ENCODE assay signal across 29 cellular contexts in the genomic region with DNA sequence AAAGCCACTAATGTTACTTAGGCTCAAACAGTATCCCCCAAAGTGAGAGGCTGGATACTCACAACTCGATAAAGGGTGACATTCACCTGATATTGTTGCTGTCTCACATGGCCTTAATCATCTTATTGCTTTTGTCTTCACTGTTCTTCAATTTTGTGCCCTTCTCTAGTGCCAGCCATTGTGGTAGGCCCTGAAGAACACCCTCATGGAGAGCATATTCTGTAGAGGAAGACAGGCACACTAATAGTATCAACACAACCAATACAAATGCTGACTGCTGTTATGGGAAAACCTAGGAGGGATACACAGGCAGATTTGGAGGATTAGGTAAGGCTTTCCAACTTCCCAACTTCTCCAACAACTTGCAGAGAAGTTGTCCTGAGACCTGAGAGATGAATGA.
"Had no signal": no experiment of that assay in that cellular context is flagged by ENCODE, and none has a peak within 500 bp of the region (broad histone marks: within the 10 kb centered on the region; RNA-seq: fewer than 3 reads in every experiment).

No MANE protein-coding gene starts in this region.

- H3K36me3 Mint-ChIP-seq: activated naive CD4-positive, alpha-beta T cell treated with anti-CD3 and anti-CD28 coated beads, Interleukin-2, amount 50 U/mL, for 24 hours had no signal

- H3K4me3 ChIP-seq: adrenal gland, body of pancreas had no signal

- H3K27ac Mint-ChIP-seq: activated CD4-positive, alpha-beta memory T cell treated with anti-CD3 and anti-CD28 coated beads for 36 hours; activated CD4-positive, alpha-beta T cell treated with anti-CD3 and anti-CD28 coated beads for 36 hours; activated CD4-positive, alpha-beta T cell treated with anti-CD3 and anti-CD28 coated beads, Interleukin-2, amount 10 ng/mL, durations not matched to agents 24 days and 14 days; activated CD8-positive, alpha-beta T cell treated with anti-CD3 and anti-CD28 coated beads, Interleukin-2, amount 10 ng/mL, durations not matched to agents 7 days and 5 days; activated naive CD4-positive, alpha-beta T cell treated with anti-CD3 and anti-CD28 coated beads for 36 hours; activated naive CD8-positive, alpha-beta T cell treated with anti-CD3 and anti-CD28 coated beads for 36 hours; activated naive CD8-positive, alpha-beta T cell treated with anti-CD3 and anti-CD28 coated beads, Interleukin-2, amount 50 U/mL, for 24 hours; activated T-helper 17 cell treated with anti-CD3 and anti-CD28 coated beads, Interleukin-2, amount 50 U/mL, for 72 hours; T-cell had no signal

- H3K27me3 Mint-ChIP-seq: activated CD4-positive, alpha-beta memory T cell treated with anti-CD3 and anti-CD28 coated beads for 36 hours; activated CD4-positive, alpha-beta T cell treated with anti-CD3 and anti-CD28 coated beads for 36 hours; activated CD4-positive, alpha-beta T cell treated with anti-CD3 and anti-CD28 coated beads, Interleukin-2, amount 10 ng/mL, durations not matched to agents 24 days and 14 days; activated naive CD4-positive, alpha-beta T cell treated with anti-CD3 and anti-CD28 coated beads, Interleukin-2, amount 50 U/mL, for 24 hours; activated naive CD8-positive, alpha-beta T cell treated with anti-CD3 and anti-CD28 coated beads for 36 hours; activated naive CD8-positive, alpha-beta T cell treated with anti-CD3 and anti-CD28 coated beads, Interleukin-2, amount 50 U/mL, for 24 hours; activated T-helper 17 cell treated with anti-CD3 and anti-CD28 coated beads, Interleukin-2, amount 50 U/mL, for 72 hours; T-cell had no signal

- H3K4me3 Mint-ChIP-seq: activated CD4-positive, alpha-beta memory T cell treated with anti-CD3 and anti-CD28 coated beads for 36 hours; activated CD4-positive, alpha-beta T cell treated with anti-CD3 and anti-CD28 coated beads for 36 hours; activated CD4-positive, alpha-beta T cell treated with anti-CD3 and anti-CD28 coated beads, Interleukin-2, amount 10 ng/mL, durations not matched to agents 24 days and 14 days; activated CD8-positive, alpha-beta T cell treated with anti-CD3 and anti-CD28 coated beads, Interleukin-2, amount 10 ng/mL, durations not matched to agents 7 days and 5 days; activated naive CD4-positive, alpha-beta T cell treated with anti-CD3 and anti-CD28 coated beads for 36 hours; activated naive CD4-positive, alpha-beta T cell treated with anti-CD3 and anti-CD28 coated beads, Interleukin-2, amount 50 U/mL, for 24 hours; activated naive CD8-positive, alpha-beta T cell treated with anti-CD3 and anti-CD28 coated beads for 36 hours; activated naive CD8-positive, alpha-beta T cell treated with anti-CD3 and anti-CD28 coated beads, Interleukin-2, amount 50 U/mL, for 24 hours; activated T-cell treated with anti-CD3 and anti-CD28 coated beads, Interleukin-2, amount 50 U/mL, for 4 hours; activated T-helper 17 cell treated with anti-CD3 and anti-CD28 coated beads, Interleukin-2, amount 50 U/mL, for 72 hours; T-cell had no signal

- H3K36me3 ChIP-seq: adrenal gland had no signal

- H3K9me3 Mint-ChIP-seq: activated CD4-positive, alpha-beta memory T cell treated with anti-CD3 and anti-CD28 coated beads for 36 hours; activated CD4-positive, alpha-beta T cell treated with anti-CD3 and anti-CD28 coated beads, Interleukin-2, amount 10 ng/mL, durations not matched to agents 24 days and 14 days; activated naive CD4-positive, alpha-beta T cell treated with anti-CD3 and anti-CD28 coated beads for 36 hours; activated naive CD4-positive, alpha-beta T cell treated with anti-CD3 and anti-CD28 coated beads, Interleukin-2, amount 50 U/mL, for 24 hours; activated naive CD8-positive, alpha-beta T cell treated with anti-CD3 and anti-CD28 coated beads for 36 hours; activated naive CD8-positive, alpha-beta T cell treated with anti-CD3 and anti-CD28 coated beads, Interleukin-2, amount 50 U/mL, for 24 hours; activated T-cell treated with anti-CD3 and anti-CD28 coated beads, Interleukin-2, amount 50 U/mL, for 4 hours; activated T-helper 17 cell treated with anti-CD3 and anti-CD28 coated beads, Interleukin-2, amount 50 U/mL, for 72 hours; T-cell had no signal

- H3K27ac ChIP-seq: adrenal gland, body of pancreas, epithelial cell of prostate had no signal

- H3K9me3 ChIP-seq: adrenal gland, body of pancreas had no signal

- DNase-seq: activated CD4-positive, alpha-beta memory T cell treated with anti-CD3 and anti-CD28 coated beads for 36 hours; activated CD4-positive, alpha-beta T cell treated with anti-CD3 and anti-CD28 coated beads for 36 hours; activated CD4-positive, alpha-beta T cell treated with anti-CD3 and anti-CD28 coated beads, Interleukin-2, amount 10 ng/mL, durations not matched to agents 24 days and 14 days; activated CD4-positive, CD25-positive, alpha-beta regulatory T cell; activated CD4-positive, CD25-positive, alpha-beta regulatory T cell treated with anti-CD3 and anti-CD28 coated beads, Interleukin-2, amount 50 U/mL, for 72 hours; activated effector memory CD4-positive, alpha-beta T cell treated with anti-CD3 and anti-CD28 coated beads, Interleukin-2, amount 50 U/mL, for 16 hours; activated naive CD4-positive, alpha-beta T cell treated with anti-CD3 and anti-CD28 coated beads for 36 hours; activated naive CD8-positive, alpha-beta T cell treated with anti-CD3 and anti-CD28 coated beads for 36 hours; activated naive CD8-positive, alpha-beta T cell treated with anti-CD3 and anti-CD28 coated beads, Interleukin-2, amount 50 U/mL, for 24 hours; activated T-cell treated with anti-CD3 and anti-CD28 coated beads, Interleukin-2, amount 50 U/mL, for 4 hours; adrenal gland; amygdala; aorta; body of pancreas; caudate nucleus; effector CD8-positive, alpha-beta T cell; foreskin fibroblast; head of caudate nucleus; SW 1271; T-cell; T-helper 2 cell had no signal

- H3K27me3 ChIP-seq: adrenal gland, body of pancreas had no signal

- ATAC-seq: activated CD4-positive, alpha-beta T cell treated with anti-CD3 and anti-CD28 coated beads for 36 hours; activated CD8-positive, alpha-beta T cell treated with anti-CD3 and anti-CD28 coated beads, Interleukin-2, amount 10 ng/mL, durations not matched to agents 7 days and 5 days; activated naive CD8-positive, alpha-beta T cell treated with anti-CD3 and anti-CD28 coated beads, Interleukin-2, amount 50 U/mL, for 24 hours; activated T-cell treated with anti-CD3 and anti-CD28 coated beads, Interleukin-2, amount 50 U/mL, for 4 hours; activated T-helper 17 cell treated with anti-CD3 and anti-CD28 coated beads, Interleukin-2, amount 50 U/mL, for 72 hours; body of pancreas; esophagus mucosa; T-cell had no signal

- FAIRE-seq: colon, endometrium, frontal cortex had no signal
